Comparison of ENCODE assay signal across 8 cellular contexts in the genomic region with DNA sequence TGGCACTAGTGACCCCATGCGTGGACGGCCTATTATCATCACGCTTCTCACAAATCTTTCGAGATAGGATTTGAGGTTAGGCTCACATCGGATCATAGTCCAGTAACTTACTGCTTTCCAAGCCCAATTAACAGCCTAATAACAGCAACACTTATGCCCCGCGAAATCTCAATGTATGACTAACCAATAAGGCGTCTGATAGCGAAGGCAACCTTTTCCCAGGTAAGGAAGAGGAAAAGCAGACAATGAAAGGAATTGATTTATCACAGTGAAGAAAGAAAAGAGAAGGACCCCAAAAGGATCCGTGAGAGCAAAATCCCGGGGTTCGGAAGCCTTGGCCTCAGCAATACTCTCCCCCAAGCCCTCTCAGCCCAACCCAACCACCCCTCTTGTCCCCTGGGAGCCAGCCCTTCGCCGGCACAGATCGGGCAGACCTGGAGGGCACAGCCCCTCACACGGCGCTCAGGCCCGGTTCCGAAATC. TPM values are rescaled to one million over a fixed set of nuclear protein-coding genes. Genes with fewer than 3 reads are reported as not detected.
A peak's percentile ranks its signal among the peaks of the same experiment; 100 is the strongest.
DNase-seq lines count a peak whose midpoint lies in the region; ATAC-seq and TF ChIP-seq lines count a peak whose summit lies in the region.

No MANE protein-coding gene starts in this region.

- H3K27me3 Mint-ChIP-seq in T-helper 1 cell treated with Interleukin-12 subunit alpha and Interleukin-12 subunit beta and Interleukin-4 antibody, amounts not matched to agents 30 μg/mL and 1 μg/mL, for 36 hours (ENCODE audit: low read depth) = no peaks in the 10 kb centered on the region
- peaks cover 0 to 5% (median 4%) of the 10 kb centered on the region in 5 donors for H3K27me3 Mint-ChIP-seq in naive thymus-derived CD4-positive, alpha-beta T cell

- H3K36me3 Mint-ChIP-seq in T-helper 1 cell treated with Interleukin-12 subunit alpha and Interleukin-12 subunit beta and Interleukin-4 antibody, amounts not matched to agents 30 μg/mL and 1 μg/mL, for 36 hours (ENCODE audit: low read depth) = peaks cover 4% of the 10 kb centered on the region
- peaks cover 0 to 12% (median 2%) of the 10 kb centered on the region in 5 donors for H3K36me3 Mint-ChIP-seq in naive thymus-derived CD4-positive, alpha-beta T cell

- under 1% methylated on average over 19 of the region's 19 CpGs for WGBS in SK-N-SH (ENCODE audit: low lambda C conversion rate)

- no peak for DNase-seq in T-helper 1 cell
- no peak for DNase-seq in SK-N-SH
- peak in 1 of 9 donors; percentile 5 for DNase-seq in naive thymus-derived CD4-positive, alpha-beta T cell
- DNase-seq in iPS-NIHi11 (ENCODE audit: low spot score) = no peak
- DNase-seq in AML-193 (lab: John Stamatoyannopoulos, UW) = no peak

- peak; percentile 30; the same call in 1 of the 2 replicates for TF ChIP-seq RAD21 in SK-N-SH (IDR thresholded peaks at IDR 0.05; ENCODE audit: low read length)

- peaks cover 23% of the 10 kb centered on the region for H3K4me1 Mint-ChIP-seq in T-helper 1 cell treated with Interleukin-12 subunit alpha and Interleukin-12 subunit beta and Interleukin-4 antibody, amounts not matched to agents 30 μg/mL and 1 μg/mL, for 36 hours (ENCODE audit: low read depth)
- peaks cover 29 to 57% (median 46%) of the 10 kb centered on the region in 7 donors for H3K4me1 Mint-ChIP-seq in naive thymus-derived CD4-positive, alpha-beta T cell

- no peaks in the 10 kb centered on the region for H3K9me3 ChIP-seq in SK-N-SH
- H3K9me3 ChIP-seq in naive thymus-derived CD4-positive, alpha-beta T cell (ENCODE audit: control insufficient read depth in 2 of 3, low read length in 3 of 3) = no peaks in the 10 kb centered on the region

- H3K4me2 ChIP-seq in SK-N-SH = peak overlapping the region; percentile 92

- peaks cover 49% of the 10 kb centered on the region for H4K20me1 ChIP-seq in SK-N-SH (ENCODE audit: insufficient read depth)

- intact Hi-C loops in naive thymus-derived CD4-positive, alpha-beta T cell (cut with micrococcal nuclease) = loop anchor here (1.0 to 10.0 kb wide), 8 partner anchors 54 to 488 kb away; partner anchors contain the start of genes FZD2 (in 1 of the 2), KIF18B (in 1 of the 2), TMEM101 (in 1 of the 2) and TMUB2 (in 1 of the 2)

- peak overlapping the region; percentile 97 for H3K27ac Mint-ChIP-seq in T-helper 1 cell treated with Interleukin-12 subunit alpha and Interleukin-12 subunit beta and Interleukin-4 antibody, amounts not matched to agents 30 μg/mL and 1 μg/mL, for 36 hours
- H3K27ac Mint-ChIP-seq in naive thymus-derived CD4-positive, alpha-beta T cell = peak overlapping the region; percentile 91 to 99 (median 97)

- ATAC-seq in HG02970 (IDR thresholded peaks at IDR 0.05; ENCODE audit: low FRiP score, unreplicated experiment) (peak; percentile 13), esophagus mucosa (peak; percentile 35)
- ATAC-seq in naive thymus-derived CD4-positive, alpha-beta T cell = peak; percentile 7

- H3K4me3 Mint-ChIP-seq in T-helper 1 cell treated with Interleukin-12 subunit alpha and Interleukin-12 subunit beta and Interleukin-4 antibody, amounts not matched to agents 30 μg/mL and 1 μg/mL, for 36 hours = peak overlapping the region; percentile 98
- H3K4me3 Mint-ChIP-seq in naive thymus-derived CD4-positive, alpha-beta T cell = peak overlapping the region; percentile 92 to 99 (median 98)

- peaks cover 15% of the 10 kb centered on the region for H3F3A ChIP-seq in SK-N-SH (replicated peaks; ENCODE audit: insufficient read depth)

- no peak for TF ChIP-seq CTCF in SK-N-SH (IDR thresholded peaks at IDR 0.05)

- H3K4me3 ChIP-seq in SK-N-SH (ENCODE audit: low read depth in 2 of 2, low read length in 1 of 2) = peak overlapping the region; percentile 59 to 99
- H3K4me3 ChIP-seq in naive thymus-derived CD4-positive, alpha-beta T cell (ENCODE audit: low read length) = peak overlapping the region; percentile 84

- POLR2A ChIA-PET in SK-N-SH (lab: Yijun Ruan, JAX) = interaction anchor here (1.9 kb wide), 1 partner anchor 54 kb away, joined by 8 read pairs; the partner anchor contains the start of gene FZD2
- POLR2A ChIA-PET in naive thymus-derived CD4-positive, alpha-beta T cell (lab: Charles Lee) = interaction anchor here (1.9 kb wide), 1 partner anchor 12 kb away, joined by 7 read pairs; no protein-coding TSS in a partner anchor

- H3K79me2 ChIP-seq in SK-N-SH (ENCODE audit: insufficient read depth) = peaks cover 55% of the 10 kb centered on the region

- H3K27ac ChIP-seq in SK-N-SH (ENCODE audit: low read depth in 2 of 2, low read length in 1 of 2) = peak overlapping the region; percentile 95 to 96
- peak overlapping the region; percentile 93 for H3K27ac ChIP-seq in naive thymus-derived CD4-positive, alpha-beta T cell (ENCODE audit: low read depth, low read length)

- peaks cover 6 to 11% of the 10 kb centered on the region in 2 experiments; a peak in 3 of 4 replicates for H3K4me1 ChIP-seq in SK-N-SH (ENCODE audit: control insufficient read depth in 1 of 2, insufficient read depth in 2 of 2, low read depth in 1 of 2, low read length in 1 of 2)
- H3K4me1 ChIP-seq in naive thymus-derived CD4-positive, alpha-beta T cell (ENCODE audit: control insufficient read depth in 2 of 2, insufficient read depth in 2 of 2, low read length in 2 of 2) = peaks cover 18 to 28% of the 10 kb centered on the region in 2 donors

- H3K9ac ChIP-seq in SK-N-SH = peak overlapping the region; percentile 99

- H2AFZ ChIP-seq in SK-N-SH (ENCODE audit: low read depth) = peak overlapping the region; percentile 68; the same call in 1 of the 2 replicates

- no peaks in the 10 kb centered on the region for H3K36me3 ChIP-seq in SK-N-SH (replicated peaks in 1 of 2; ENCODE audit: control insufficient read depth in 1 of 2, insufficient read depth in 2 of 2, low read length in 1 of 2)
- peaks cover 0 to 7% (median 0%) of the 10 kb centered on the region in 3 experiments for H3K36me3 ChIP-seq in naive thymus-derived CD4-positive, alpha-beta T cell (ENCODE audit: control insufficient read depth in 2 of 3, insufficient read depth in 3 of 3, low read length in 3 of 3)

- H3K27me3 ChIP-seq in SK-N-SH (ENCODE audit: insufficient read depth) = no peaks in the 10 kb centered on the region
- no peaks in the 10 kb centered on the region for H3K27me3 ChIP-seq in naive thymus-derived CD4-positive, alpha-beta T cell (ENCODE audit: control insufficient read depth in 2 of 2, insufficient read depth in 2 of 2, low read length in 2 of 2)

- TF ChIP-seq EP300 in SK-N-SH (IDR thresholded peaks at IDR 0.05; ENCODE audit: borderline replicate concordance in 1 of 2, low read depth in 1 of 2, low read length in 1 of 2) = no peak

- no peaks in the 10 kb centered on the region for H3K9me2 ChIP-seq in SK-N-SH

- CTCF ChIA-PET in SK-N-SH (lab: Yijun Ruan, JAX) = interaction anchor here (0.8 to 1.3 kb wide), 3 partner anchors 31 to 151 kb away, joined by 3 read pairs; no protein-coding TSS in a partner anchor
- CTCF ChIA-PET in naive thymus-derived CD4-positive, alpha-beta T cell (lab: Charles Lee) = no interaction called here

- no peaks in the 10 kb centered on the region for H3K9me3 Mint-ChIP-seq in T-helper 1 cell treated with Interleukin-12 subunit alpha and Interleukin-12 subunit beta and Interleukin-4 antibody, amounts not matched to agents 30 μg/mL and 1 μg/mL, for 36 hours
- peaks cover 0 to 2% (median 0%) of the 10 kb centered on the region in 11 donors for H3K9me3 Mint-ChIP-seq in naive thymus-derived CD4-positive, alpha-beta T cell

TF ChIP-seq in SK-N-SH, 30 proteins besides CTCF, POLR2A, EP300 and RAD21 (continues in another document):
- TF ChIP-seq TEAD4 (IDR thresholded peaks at IDR 0.05; ENCODE audit: borderline replicate concordance, insufficient read depth) (no peak), TAF1 (IDR thresholded peaks at IDR 0.05; ENCODE audit: borderline replicate concordance, low read depth, low read length) (no peak), YY1 (IDR thresholded peaks at IDR 0.05; ENCODE audit: low read depth) (no peak), TCF12 (IDR thresholded peaks at IDR 0.05) (no peak), FOXJ3 (CRISPR knock-in tag; IDR thresholded peaks at IDR 0.05) (no peak), ELF1 (IDR thresholded peaks at IDR 0.05) (no peak), RXRA (IDR thresholded peaks at IDR 0.05; ENCODE audit: borderline replicate concordance, low read depth) (no peak), NRF1 (IDR thresholded peaks at IDR 0.05; ENCODE audit: low read depth, low read length) (no peak)
- TF ChIP-seq, protein P1, sequence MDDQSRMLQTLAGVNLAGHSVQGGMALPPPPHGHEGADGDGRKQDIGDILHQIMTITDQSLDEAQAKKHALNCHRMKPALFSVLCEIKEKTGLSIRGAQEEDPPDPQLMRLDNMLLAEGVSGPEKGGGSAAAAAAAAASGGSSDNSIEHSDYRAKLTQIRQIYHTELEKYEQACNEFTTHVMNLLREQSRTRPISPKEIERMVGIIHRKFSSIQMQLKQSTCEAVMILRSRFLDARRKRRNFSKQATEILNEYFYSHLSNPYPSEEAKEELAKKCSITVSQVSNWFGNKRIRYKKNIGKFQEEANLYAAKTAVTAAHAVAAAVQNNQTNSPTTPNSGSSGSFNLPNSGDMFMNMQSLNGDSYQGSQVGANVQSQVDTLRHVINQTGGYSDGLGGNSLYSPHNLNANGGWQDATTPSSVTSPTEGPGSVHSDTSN (IDR thresholded peaks at IDR 0.05) = no peak
- TF ChIP-seq, protein P2, sequence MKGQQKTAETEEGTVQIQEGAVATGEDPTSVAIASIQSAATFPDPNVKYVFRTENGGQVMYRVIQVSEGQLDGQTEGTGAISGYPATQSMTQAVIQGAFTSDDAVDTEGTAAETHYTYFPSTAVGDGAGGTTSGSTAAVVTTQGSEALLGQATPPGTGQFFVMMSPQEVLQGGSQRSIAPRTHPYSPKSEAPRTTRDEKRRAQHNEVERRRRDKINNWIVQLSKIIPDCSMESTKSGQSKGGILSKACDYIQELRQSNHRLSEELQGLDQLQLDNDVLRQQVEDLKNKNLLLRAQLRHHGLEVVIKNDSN (IDR thresholded peaks at IDR 0.05; ENCODE audit: borderline replicate concordance, low read depth) = no peak

RNA-seq across cellular contexts. Expression of gene GPATCH8, which starts 0.6 kb away (rescaled TPM):
- 12.7 and 15.2 TPM in 2 replicates for polyA plus RNA-seq in SK-N-SH (2012; rRNA removed)
- 10.5 and 10.9 TPM in 2 replicates for polyA plus RNA-seq in SK-N-SH (2012; cell fraction: cytosol; rRNA removed)
- polyA plus RNA-seq in SK-N-SH (2012; cell fraction: nucleus; rRNA removed) = 19.6 and 31.5 TPM in 2 replicates
- total RNA-seq in esophagus mucosa = 24.7 TPM
- total RNA-seq in naive thymus-derived CD4-positive, alpha-beta T cell = 10 to 100 TPM; 45.0 to 88.5 (median 82.9) TPM
- polyA plus RNA-seq in naive thymus-derived CD4-positive, alpha-beta T cell = 10 to 100 TPM; 40.2 to 59.1 TPM

RNA-seq across cellular contexts. Expression of gene FZD2, which starts 54.6 kb away (rescaled TPM):
- polyA plus RNA-seq in SK-N-SH (2012; rRNA removed) = 28.9 and 35.1 TPM in 2 replicates
- polyA plus RNA-seq in SK-N-SH (2012; cell fraction: cytosol; rRNA removed) = 12.4 and 23.5 TPM in 2 replicates
- 17.0 and 19.2 TPM in 2 replicates for polyA plus RNA-seq in SK-N-SH (2012; cell fraction: nucleus; rRNA removed)
- total RNA-seq in esophagus mucosa = 0.60 TPM
- 1 to 10 TPM in 1 of 5 experiments, under 1 TPM in 2, not detected in 2; 0.16 to 1.7 (median 0.19) TPM for total RNA-seq in naive thymus-derived CD4-positive, alpha-beta T cell
- polyA plus RNA-seq in naive thymus-derived CD4-positive, alpha-beta T cell = under 1 TPM in 1 of 2 donors, not detected in 1; 0.13 TPM
